Comparison of ENCODE assay signal across 8 cellular contexts in the genomic region with DNA sequence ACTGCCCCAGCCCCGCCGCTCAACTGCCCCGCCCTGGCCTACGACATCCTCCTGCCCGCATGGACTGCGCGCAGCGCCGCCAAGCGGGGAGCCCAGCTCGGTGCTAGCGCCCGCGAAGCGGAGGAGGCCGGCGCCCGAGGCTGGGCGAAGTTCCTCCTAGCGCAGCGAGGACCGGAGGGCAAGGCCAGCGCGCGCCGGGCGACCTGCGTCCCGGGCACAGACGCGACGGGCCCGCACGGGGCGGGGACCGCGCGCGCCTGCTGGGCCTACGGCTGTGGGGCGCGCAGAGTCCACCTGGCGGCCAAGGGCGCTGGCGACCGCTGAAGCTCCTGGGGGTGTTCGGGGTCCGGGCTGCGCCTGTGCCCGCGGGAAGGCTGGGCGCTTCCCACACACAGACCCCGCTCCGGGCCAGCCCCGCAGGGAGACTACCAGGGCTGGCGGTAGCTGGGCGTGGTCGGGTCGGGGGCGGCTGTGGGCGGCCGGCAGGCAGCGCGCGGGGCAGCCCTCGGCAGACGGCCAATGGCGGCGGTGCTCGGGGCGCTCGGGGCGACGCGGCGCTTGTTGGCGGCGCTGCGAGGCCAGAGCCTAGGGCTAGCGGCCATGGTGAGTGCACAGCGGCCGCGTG. TPM values are rescaled to one million over a fixed set of nuclear protein-coding genes. Genes with fewer than 3 reads are reported as not detected.
DNase-seq lines count a peak whose midpoint lies in the region; ATAC-seq and TF ChIP-seq lines count a peak whose summit lies in the region.

A gene (plus strand): TSS at position 511 of the 625 bp plus-strand sequence. CDS start 9 bp downstream, at position 520.

- H3K9ac ChIP-seq in SU-DHL-6 (ENCODE audit: low read length) (peak within 1 kb of the TSS; percentile 73), trophoblast cell (ENCODE audit: low read length) (peak within 1 kb of the TSS; percentile 96)

- in situ Hi-C loops in transverse colon (cut with MboI; ENCODE audit: low pct_ligation_motif_present in 1 of 4, low pct_unique_long_range_greater_than_20kb in 1 of 4, low sequenced_read_pairs in 3 of 4): loop anchor here in 2 of 4 donors (10.0 to 25.0 kb wide), 3 partner anchors 60 to 167 kb away; a partner anchor contains a TSS

- peak within 1 kb of the TSS; percentile 59 for H3K4me2 ChIP-seq in SU-DHL-6 (ENCODE audit: low read depth, low read length, poor library complexity, severe bottlenecking)
- peak within 1 kb of the TSS; percentile 100 for H3K4me2 ChIP-seq in trophoblast cell (ENCODE audit: low read length)

- TF ChIP-seq POLR2A in transverse colon (IDR thresholded peaks at IDR 0.05): peak; percentile 58

- H2BK12ac ChIP-seq in trophoblast cell (ENCODE audit: low read length): peak within 1 kb of the TSS; percentile 84

- H3K36me3 Mint-ChIP-seq in activated naive CD8-positive, alpha-beta T cell treated with anti-CD3 and anti-CD28 coated beads, Interleukin-2, amount 10 ng/mL, durations not matched to agents 7 days and 5 days: peaks cover 12% of the 10 kb centered on the region

- peak within 1 kb of the TSS; percentile 93 for H3K4ac ChIP-seq in trophoblast cell (ENCODE audit: low read depth, low read length)

- peak within 1 kb of the TSS; percentile 96 for H4K91ac ChIP-seq in trophoblast cell (ENCODE audit: low read depth, low read length)

- WGBS in trophoblast cell (ENCODE audit: extremely low coverage, insufficient coverage, insufficient read length): no CpG with 5 or more reads among the region's 83 CpGs
- 0% methylated on average over 78 of the region's 83 CpGs; no CpG with 5 or more reads in 1 of the 2 donors for WGBS in transverse colon (ENCODE audit: low coverage in 1 of 2), 2 donors

- peaks cover 37% of the 10 kb centered on the region for H3F3A ChIP-seq in SU-DHL-6 (ENCODE audit: insufficient read depth)

- H3K4me1 Mint-ChIP-seq in activated naive CD8-positive, alpha-beta T cell treated with anti-CD3 and anti-CD28 coated beads, Interleukin-2, amount 10 ng/mL, durations not matched to agents 7 days and 5 days: peaks cover 13% of the 10 kb centered on the region

- ATAC-seq in HG02763 (IDR thresholded peaks at IDR 0.05; ENCODE audit: unreplicated experiment): peak; percentile 83
- ATAC-seq in activated naive CD8-positive, alpha-beta T cell treated with anti-CD3 and anti-CD28 coated beads, Interleukin-2, amount 10 ng/mL, durations not matched to agents 7 days and 5 days (ENCODE audit: low read depth): peak; percentile 89

- H3K9me2 ChIP-seq in SU-DHL-6 (replicated peaks; ENCODE audit: insufficient read depth, low read length): no peaks in the 10 kb centered on the region

- no peaks in the 10 kb centered on the region for H3K27me3 Mint-ChIP-seq in activated naive CD8-positive, alpha-beta T cell treated with anti-CD3 and anti-CD28 coated beads, Interleukin-2, amount 10 ng/mL, durations not matched to agents 7 days and 5 days

- H3K27ac Mint-ChIP-seq in activated naive CD8-positive, alpha-beta T cell treated with anti-CD3 and anti-CD28 coated beads, Interleukin-2, amount 10 ng/mL, durations not matched to agents 7 days and 5 days: peak within 1 kb of the TSS; percentile 100

- H3K36me3 ChIP-seq in SU-DHL-6 (ENCODE audit: low read length) (0 out of 2 replicates have a peak, but pooled peaks cover 2% of the 10 kb centered on the region), trophoblast cell (ENCODE audit: control insufficient read depth in 1 of 2, insufficient read depth in 2 of 2, low read length in 2 of 2) (no peaks in the 10 kb centered on the region), transverse colon (no peaks in the 10 kb centered on the region)

- H3K4me3 Mint-ChIP-seq in activated naive CD8-positive, alpha-beta T cell treated with anti-CD3 and anti-CD28 coated beads, Interleukin-2, amount 10 ng/mL, durations not matched to agents 7 days and 5 days: peak within 1 kb of the TSS; percentile 99

- peak within 1 kb of the TSS; percentile 97 for H3K27ac ChIP-seq in SU-DHL-6 (ENCODE audit: low read depth, low read length)
- H3K27ac ChIP-seq in trophoblast cell (ENCODE audit: low read depth, low read length): peak within 1 kb of the TSS; percentile 95
- H3K27ac ChIP-seq in transverse colon: peak within 1 kb of the TSS; percentile 93 to 100 (median 100)

- H3K9me3 ChIP-seq in SU-DHL-6 (ENCODE audit: insufficient read depth, low read length) (no peaks in the 10 kb centered on the region), trophoblast cell (ENCODE audit: insufficient read depth, low read depth, low read length) (no peaks in the 10 kb centered on the region), transverse colon (no peaks in the 10 kb centered on the region)

- peak within 1 kb of the TSS; percentile 96 for H2AK5ac ChIP-seq in trophoblast cell (ENCODE audit: low read length)

- no peaks in the 10 kb centered on the region for H4K20me1 ChIP-seq in SU-DHL-6 (ENCODE audit: low read depth, low read length)

- H2BK5ac ChIP-seq in trophoblast cell (ENCODE audit: low read depth, low read length, poor library complexity): peak within 1 kb of the TSS; percentile 95

- peak within 1 kb of the TSS; percentile 99 for H3K14ac ChIP-seq in trophoblast cell (ENCODE audit: low read length)

- H3K23ac ChIP-seq in trophoblast cell (ENCODE audit: low read length): no peak within 1 kb of the TSS

- TF ChIP-seq CTCF in GM12875 (IDR thresholded peaks at IDR 0.05; ENCODE audit: borderline replicate concordance, insufficient read depth, low read depth, low read length) (peak; percentile 98), SU-DHL-6 (IDR thresholded peaks at IDR 0.05; ENCODE audit: insufficient read depth, low read length, poor library complexity, severe bottlenecking) (peak; percentile 75), transverse colon (IDR thresholded peaks at IDR 0.05) (peak; percentile 85 to 97 (median 90))

- peaks cover 14% of the 10 kb centered on the region for H3K79me1 ChIP-seq in trophoblast cell (ENCODE audit: low read length)

- peaks cover 9% of the 10 kb centered on the region for H3K79me2 ChIP-seq in SU-DHL-6 (ENCODE audit: insufficient read depth, low read length)
- H3K79me2 ChIP-seq in trophoblast cell (ENCODE audit: control insufficient read depth, insufficient read depth, low read length, poor library complexity): peaks cover 7% of the 10 kb centered on the region

- H3K4me3 ChIP-seq in GM12875 (ENCODE audit: low read depth, low read length): peak within 1 kb of the TSS; percentile 92
- H3K4me3 ChIP-seq in SU-DHL-6 (ENCODE audit: insufficient read depth, low read length, poor library complexity, severe bottlenecking): peak within 1 kb of the TSS; percentile 61
- H3K4me3 ChIP-seq in trophoblast cell (ENCODE audit: low read depth, low read length): peak within 1 kb of the TSS; percentile 79
- peak within 1 kb of the TSS; percentile 77 to 86 (median 80) for H3K4me3 ChIP-seq in transverse colon

- H3K18ac ChIP-seq in trophoblast cell (ENCODE audit: low read length): peak within 1 kb of the TSS; percentile 95

- intact Hi-C loops in cardiac septum (cut with DNase I): loop anchor here (1.0 kb wide), 3 partner anchors 30 to 166 kb away; a partner anchor contains a TSS
- intact Hi-C loops in transverse colon (cut with DNase I; ENCODE audit: low total_unique reads): loop anchor here (5.0 kb wide), 1 partner anchor 57 kb away; a partner anchor contains a TSS

- DNase-seq in NCI-H1417 (lab: John Stamatoyannopoulos, UW): peak; percentile 87 to 90 (median 90)
- peak; percentile 97 for DNase-seq in activated naive CD8-positive, alpha-beta T cell treated with anti-CD3 and anti-CD28 coated beads, Interleukin-2, amount 10 ng/mL, durations not matched to agents 7 days and 5 days
- peak; percentile 96 for DNase-seq in cardiac septum (ENCODE audit: low spot score)
- peak; percentile 97 to 98 for DNase-seq in trophoblast cell
- peak; percentile 95 for DNase-seq in transverse colon

- peak within 1 kb of the TSS; percentile 89 for H2AFZ ChIP-seq in SU-DHL-6 (ENCODE audit: low read depth, low read length, severe bottlenecking)
- H2AFZ ChIP-seq in trophoblast cell (ENCODE audit: insufficient read depth, low read length, poor library complexity): peak within 1 kb of the TSS; percentile 100

- H3K27me3 ChIP-seq in SU-DHL-6 (ENCODE audit: low read length): no peaks in the 10 kb centered on the region
- H3K27me3 ChIP-seq in trophoblast cell (ENCODE audit: insufficient read depth, low read length): no peaks in the 10 kb centered on the region
- no peaks in the 10 kb centered on the region for H3K27me3 ChIP-seq in transverse colon

- H3K4me1 ChIP-seq in trophoblast cell (ENCODE audit: control insufficient read depth in 1 of 2, insufficient read depth in 2 of 2, low read length in 2 of 2): peaks cover 0 to 2% of the 10 kb centered on the region in 2 experiments
- H3K4me1 ChIP-seq in transverse colon: peaks cover 0 to 5% (median 2%) of the 10 kb centered on the region in 4 donors

- POLR2A ChIA-PET in activated naive CD8-positive, alpha-beta T cell treated with anti-CD3 and anti-CD28 coated beads, Interleukin-2, amount 10 ng/mL, durations not matched to agents 7 days and 5 days (lab: Charles Lee): interaction anchor here (0.7 to 2.5 kb wide), 20 partner anchors 8 to 679 kb away, joined by 3 to 32 read pairs (median 4); a partner anchor contains a TSS

- TF ChIP-seq EP300 in transverse colon (IDR thresholded peaks at IDR 0.05; ENCODE audit: low read depth): no peak

- peak within 1 kb of the TSS; percentile 94 for H2BK120ac ChIP-seq in trophoblast cell (ENCODE audit: insufficient read depth, low read length, poor library complexity)

- H3K9me3 Mint-ChIP-seq in activated naive CD8-positive, alpha-beta T cell treated with anti-CD3 and anti-CD28 coated beads, Interleukin-2, amount 10 ng/mL, durations not matched to agents 7 days and 5 days: no peaks in the 10 kb centered on the region

- H4K12ac ChIP-seq in trophoblast cell (ENCODE audit: low read depth, low read length): peak within 1 kb of the TSS; percentile 93

- peak within 1 kb of the TSS; percentile 99 for H4K8ac ChIP-seq in trophoblast cell (ENCODE audit: low read depth, low read length)

RNA-seq across cellular contexts. Expression of the gene that starts here (rescaled TPM):
- 10 to 100 TPM; 14.4 to 15.2 TPM for total RNA-seq in activated naive CD8-positive, alpha-beta T cell treated with anti-CD3 and anti-CD28 coated beads, Interleukin-2, amount 10 ng/mL, durations not matched to agents 7 days and 5 days
- total RNA-seq in cardiac septum (21.2 TPM), transverse colon (10 to 100 TPM in 3 of 4 donors, 1 to 10 TPM in 1; 6.4 to 28.9 (median 11.6) TPM)
- 3.4 and 3.7 TPM in 2 replicates for polyA plus RNA-seq in trophoblast cell (2013)

Comparison
In these comparisons a context has a peak if more than half of its experiments do, and no peak if none do; other contexts are left out.
1. Peak in every context shown above with its lines: DNase-seq, ATAC-seq, H3K4me3 ChIP-seq and H3K27ac ChIP-seq.